19 cellular contexts compared by ENCODE assay signal in the genomic region with DNA sequence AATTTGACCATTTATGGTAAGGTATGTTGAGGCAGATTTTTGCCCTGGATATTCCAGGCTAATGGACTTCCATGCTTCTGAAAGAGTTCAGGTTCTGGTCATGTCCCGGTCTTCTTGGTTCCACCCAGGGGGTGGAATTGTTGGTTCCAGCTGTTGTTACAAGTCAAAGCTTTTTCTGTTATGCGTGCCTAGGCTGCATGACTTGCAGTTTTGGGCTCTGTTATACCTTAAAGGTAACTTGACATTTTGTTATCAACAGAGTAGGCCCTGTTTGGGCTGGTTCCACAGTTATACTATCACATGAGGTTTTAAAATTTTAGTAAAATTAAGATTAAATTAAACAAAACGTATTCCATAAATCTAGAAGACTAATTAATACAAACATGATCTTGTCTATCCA.
DNase-seq lines count a peak whose midpoint lies in the region; ATAC-seq and TF ChIP-seq lines count a peak whose summit lies in the region.
"Had no signal": no experiment of that assay in that cellular context is flagged by ENCODE, and none has a peak within 500 bp of the region (broad histone marks: within the 10 kb centered on the region; RNA-seq: fewer than 3 reads in every experiment).

No MANE protein-coding gene starts in this region.

- H3K9me3 Mint-ChIP-seq in GM23338 (no peaks in the 10 kb centered on the region; the same call in 2 of the 3 replicates), WTC11 (no peaks in the 10 kb centered on the region), endodermal cell (peaks cover 3% of the 10 kb centered on the region)
- H3K9me3 Mint-ChIP-seq: CD4-positive, CD25-positive, alpha-beta regulatory T cell; CD8-positive, alpha-beta memory T cell had no signal

- no peak overlapping the region for H3K4me3 ChIP-seq in GM23338
- H3K4me3 ChIP-seq in endodermal cell (ENCODE audit: low read length): peak overlapping the region; percentile 42
- H3K4me3 ChIP-seq: GM12878 had no signal

- no peak overlapping the region for H2AFZ ChIP-seq in GM23338

- H3K36me3 ChIP-seq in GM23338 (ENCODE audit: insufficient read depth) (no peaks in the 10 kb centered on the region), endodermal cell (ENCODE audit: control insufficient read depth, insufficient read depth, low read length) (no peaks in the 10 kb centered on the region)
- H3K36me3 ChIP-seq: BE2C had no signal

- H3K9me3 ChIP-seq in endodermal cell (ENCODE audit: control insufficient read depth, low read length): peaks cover 5% of the 10 kb centered on the region
- H3K9me3 ChIP-seq: BE2C had no signal

- POLR2A ChIA-PET in WTC11 (lab: Charles Lee): no interaction called here

- no peak overlapping the region for H3K4me3 Mint-ChIP-seq in GM23338
- no peak overlapping the region for H3K4me3 Mint-ChIP-seq in WTC11
- H3K4me3 Mint-ChIP-seq in endodermal cell: no peak overlapping the region
- H3K4me3 Mint-ChIP-seq: CD4-positive, CD25-positive, alpha-beta regulatory T cell; CD8-positive, alpha-beta memory T cell had no signal

- H3K27me3 Mint-ChIP-seq in GM23338 (ENCODE audit: insufficient read depth, low read depth, poor library complexity) (peaks cover 2% of the 10 kb centered on the region), WTC11 (ENCODE audit: low read depth) (no peaks in the 10 kb centered on the region), endodermal cell (ENCODE audit: insufficient read depth) (no peaks in the 10 kb centered on the region)
- H3K27me3 Mint-ChIP-seq: CD8-positive, alpha-beta memory T cell had no signal

- H3K27ac Mint-ChIP-seq in GM23338 (peak overlapping the region; percentile 55; the same call in 1 of the 2 replicates), WTC11 (no peak overlapping the region), endodermal cell (no peak overlapping the region)
- H3K27ac Mint-ChIP-seq: CD4-positive, CD25-positive, alpha-beta regulatory T cell; CD8-positive, alpha-beta memory T cell had no signal

- DNase-seq in GM23338 (ENCODE audit: low spot score) (peak; percentile 21), WTC11 (ENCODE audit: low spot score) (no peak), endodermal cell (no peak), NCI-H2171 treated with DMSO at 0.1 percent for 48 hours (lab: John Stamatoyannopoulos, UW) (no peak), NCI-H1105 treated with DMSO at 0.1 percent for 48 hours (lab: John Stamatoyannopoulos, UW) (no peak)
- DNase-seq: ACHN; BE2C; C1 segment of cervical spinal cord; CD4-positive, CD25-positive, alpha-beta regulatory T cell; CD8-positive, alpha-beta memory T cell; COR-L47; DMS 273 treated with DMSO at 0.1 percent for 48 hours; DMS53; DND-41; EL; HCEC 1CT had no signal

- H3K4me2 ChIP-seq in GM23338: no peak overlapping the region

- H3K9ac ChIP-seq in endodermal cell (ENCODE audit: extremely low read depth, low read length, poor library complexity, severe bottlenecking): no peak overlapping the region

- CTCF ChIA-PET in WTC11 (lab: Charles Lee): interaction anchor here (1.7 kb wide), 1 partner anchor 27 kb away, joined by 5 read pairs; no protein-coding TSS in a partner anchor

- H3F3A ChIP-seq in GM23338 (replicated peaks; ENCODE audit: low read depth): no peaks in the 10 kb centered on the region

- H3K27me3 ChIP-seq in GM23338 (ENCODE audit: insufficient read depth): no peaks in the 10 kb centered on the region
- H3K27me3 ChIP-seq in endodermal cell (ENCODE audit: control insufficient read depth, insufficient read depth, low read length, poor library complexity, severe bottlenecking): no peaks in the 10 kb centered on the region
- H3K27me3 ChIP-seq: BE2C had no signal

- H3K27ac ChIP-seq in GM23338 (ENCODE audit: low read depth): 0 out of 2 replicates have a peak overlapping the region, but pooled peaks have one; percentile 23
- no peak overlapping the region for H3K27ac ChIP-seq in endodermal cell (ENCODE audit: low read depth, low read length)
- H3K27ac ChIP-seq: HL-60 had no signal

- H3K79me2 ChIP-seq in GM23338 (replicated peaks; ENCODE audit: insufficient read depth): no peaks in the 10 kb centered on the region

- no peaks in the 10 kb centered on the region for H4K20me1 ChIP-seq in GM23338 (replicated peaks; ENCODE audit: insufficient read depth)

- 93% methylated on average over 2 of the region's 3 CpGs; no CpG with 5 or more reads in 1 of the 2 experiments for WGBS in endodermal cell (ENCODE audit: insufficient coverage in 1 of 2, insufficient read length in 1 of 2), 2 experiments

- no peaks in the 10 kb centered on the region for H3K36me3 Mint-ChIP-seq in GM23338 (ENCODE audit: low read depth)
- H3K36me3 Mint-ChIP-seq in WTC11: no peaks in the 10 kb centered on the region
- no peaks in the 10 kb centered on the region for H3K36me3 Mint-ChIP-seq in endodermal cell (ENCODE audit: low read depth)
- H3K36me3 Mint-ChIP-seq: CD4-positive, CD25-positive, alpha-beta regulatory T cell; CD8-positive, alpha-beta memory T cell had no signal

- no peak for TF ChIP-seq CTCF in GM23338 (conservative IDR thresholded peaks at IDR 0.05; ENCODE audit: low read depth in 2 of 2)
- no peak for TF ChIP-seq CTCF in WTC11 (IDR thresholded peaks at IDR 0.05)
- no peak for TF ChIP-seq CTCF in endodermal cell (conservative IDR thresholded peaks at IDR 0.05)

- ATAC-seq in GM23338 (no peak; the same call in 2 of the 3 replicates), WTC11 (peak; percentile 25), GM18519 (IDR thresholded peaks at IDR 0.05; ENCODE audit: low FRiP score, unreplicated experiment) (no peak)
- ATAC-seq: GM12878 had no signal

- peaks cover 42% of the 10 kb centered on the region for H3K4me1 ChIP-seq in GM23338 (ENCODE audit: insufficient read depth)
- H3K4me1 ChIP-seq in endodermal cell (ENCODE audit: control insufficient read depth, insufficient read depth, low read length): no peaks in the 10 kb centered on the region

- 0 out of 2 replicates have a peak, but pooled peaks cover 2% of the 10 kb centered on the region for H3K9me2 ChIP-seq in GM23338 (ENCODE audit: insufficient read depth)

- H3K4me1 Mint-ChIP-seq in GM23338 (peaks cover 46% of the 10 kb centered on the region), WTC11 (peaks cover 54% of the 10 kb centered on the region), endodermal cell (peaks cover 17% of the 10 kb centered on the region)
- H3K4me1 Mint-ChIP-seq: CD4-positive, CD25-positive, alpha-beta regulatory T cell; CD8-positive, alpha-beta memory T cell had no signal

TF ChIP-seq in GM23338, 12 proteins besides CTCF, POLR2A, EP300 and RAD21 (continues in another document):
- TF ChIP-seq STAT1 (IDR thresholded peaks at IDR 0.05; ENCODE audit: unreplicated experiment) (no peak), NANOG (IDR thresholded peaks at IDR 0.05; ENCODE audit: borderline replicate concordance) (no peak), POLR2AphosphoS5 (IDR thresholded peaks at IDR 0.05; ENCODE audit: low read depth) (no peak)

TF ChIP-seq in WTC11, 78 proteins besides CTCF, POLR2A, EP300 and RAD21 (continues in another document):
- TF ChIP-seq, protein P1, sequence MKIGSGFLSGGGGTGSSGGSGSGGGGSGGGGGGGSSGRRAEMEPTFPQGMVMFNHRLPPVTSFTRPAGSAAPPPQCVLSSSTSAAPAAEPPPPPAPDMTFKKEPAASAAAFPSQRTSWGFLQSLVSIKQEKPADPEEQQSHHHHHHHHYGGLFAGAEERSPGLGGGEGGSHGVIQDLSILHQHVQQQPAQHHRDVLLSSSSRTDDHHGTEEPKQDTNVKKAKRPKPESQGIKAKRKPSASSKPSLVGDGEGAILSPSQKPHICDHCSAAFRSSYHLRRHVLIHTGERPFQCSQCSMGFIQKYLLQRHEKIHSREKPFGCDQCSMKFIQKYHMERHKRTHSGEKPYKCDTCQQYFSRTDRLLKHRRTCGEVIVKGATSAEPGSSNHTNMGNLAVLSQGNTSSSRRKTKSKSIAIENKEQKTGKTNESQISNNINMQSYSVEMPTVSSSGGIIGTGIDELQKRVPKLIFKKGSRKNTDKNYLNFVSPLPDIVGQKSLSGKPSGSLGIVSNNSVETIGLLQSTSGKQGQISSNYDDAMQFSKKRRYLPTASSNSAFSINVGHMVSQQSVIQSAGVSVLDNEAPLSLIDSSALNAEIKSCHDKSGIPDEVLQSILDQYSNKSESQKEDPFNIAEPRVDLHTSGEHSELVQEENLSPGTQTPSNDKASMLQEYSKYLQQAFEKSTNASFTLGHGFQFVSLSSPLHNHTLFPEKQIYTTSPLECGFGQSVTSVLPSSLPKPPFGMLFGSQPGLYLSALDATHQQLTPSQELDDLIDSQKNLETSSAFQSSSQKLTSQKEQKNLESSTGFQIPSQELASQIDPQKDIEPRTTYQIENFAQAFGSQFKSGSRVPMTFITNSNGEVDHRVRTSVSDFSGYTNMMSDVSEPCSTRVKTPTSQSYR (CRISPR knock-in tag; IDR thresholded peaks at IDR 0.05): no peak
- TF ChIP-seq ZNF416 (CRISPR knock-in tag; IDR thresholded peaks at IDR 0.05): no peak
- TF ChIP-seq FOXJ3 (CRISPR knock-in tag; IDR thresholded peaks at IDR 0.05; ENCODE audit: borderline replicate concordance): no peak
- TF ChIP-seq RELA (CRISPR knock-in tag; IDR thresholded peaks at IDR 0.05; ENCODE audit: borderline replicate concordance): no peak
- TF ChIP-seq, protein P2, sequence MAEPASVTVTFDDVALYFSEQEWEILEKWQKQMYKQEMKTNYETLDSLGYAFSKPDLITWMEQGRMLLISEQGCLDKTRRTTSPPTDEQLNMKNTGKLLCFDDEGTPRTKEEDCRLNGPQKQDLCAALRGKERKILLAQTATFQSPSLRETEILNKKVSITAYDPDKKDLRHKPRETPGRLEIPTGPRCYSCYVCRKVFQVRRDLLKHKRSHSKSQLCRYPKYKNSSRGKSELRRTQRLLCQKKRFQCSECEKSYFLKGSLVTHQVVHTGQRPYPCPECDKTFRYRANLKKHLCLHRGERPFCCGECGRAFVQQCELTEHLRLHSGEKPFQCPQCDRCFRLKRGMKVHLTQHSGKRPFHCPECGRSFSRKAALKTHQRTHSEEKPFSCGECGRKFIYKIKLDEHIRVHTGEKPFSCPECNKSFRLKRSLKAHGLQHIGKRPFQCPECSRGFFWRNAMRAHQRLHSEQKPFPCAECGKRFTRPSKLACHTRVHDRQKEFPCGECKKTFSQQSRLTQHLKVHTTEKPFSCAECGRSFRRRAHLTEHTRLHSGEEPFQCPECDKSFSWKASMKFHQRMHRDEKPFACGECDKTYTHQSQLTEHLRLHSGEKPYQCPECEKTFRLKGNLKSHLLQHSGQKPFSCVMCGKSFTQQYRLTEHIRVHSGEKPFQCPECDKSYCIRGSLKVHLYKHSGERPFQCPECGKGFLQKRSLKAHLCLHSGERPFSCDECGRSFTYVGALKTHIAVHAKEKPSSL (CRISPR knock-in tag; conservative IDR thresholded peaks at IDR 0.05): no peak
- no peak for TF ChIP-seq CREM (CRISPR knock-in tag; IDR thresholded peaks at IDR 0.05)
- no peak for TF ChIP-seq IRF2 (CRISPR knock-in tag; IDR thresholded peaks at IDR 0.05; ENCODE audit: borderline replicate concordance, low read depth)
- TF ChIP-seq SP1 (CRISPR knock-in tag; conservative IDR thresholded peaks at IDR 0.05): no peak
- TF ChIP-seq NFYB (CRISPR knock-in tag; conservative IDR thresholded peaks at IDR 0.05; ENCODE audit: low read depth): no peak
- TF ChIP-seq ZNF232 (CRISPR knock-in tag; IDR thresholded peaks at IDR 0.05): no peak
